8 cellular contexts compared by ENCODE assay signal in genomic region chr4:112284662-112285411, GRCh38. TPM values are rescaled to one million over a fixed set of nuclear protein-coding genes. Genes with fewer than 3 reads are reported as not detected.
DNase-seq lines count a peak whose midpoint lies in the region; ATAC-seq and TF ChIP-seq lines count a peak whose summit lies in the region.

No MANE protein-coding gene starts in this region.

- H3K36me3 Mint-ChIP-seq in immature natural killer cell: no peaks in the 10 kb centered on the region

- peak overlapping the region; percentile 95 for H2AFZ ChIP-seq in smooth muscle cell (ENCODE audit: low read depth)

- H3K27me3 ChIP-seq in body of pancreas (no peaks in the 10 kb centered on the region), smooth muscle cell (ENCODE audit: low read depth) (no peaks in the 10 kb centered on the region)

- H3K27ac Mint-ChIP-seq in immature natural killer cell: peak overlapping the region; percentile 75 to 93 (median 86)

- peaks cover 46% of the 10 kb centered on the region for H3K4me1 ChIP-seq in body of pancreas
- peaks cover 6% of the 10 kb centered on the region for H3K4me1 ChIP-seq in smooth muscle cell (ENCODE audit: low read depth)

- H3F3A ChIP-seq in smooth muscle cell (ENCODE audit: low read depth): peaks cover 4% of the 10 kb centered on the region

- H3K79me2 ChIP-seq in smooth muscle cell (ENCODE audit: low read depth): peaks cover 4% of the 10 kb centered on the region

- peak; percentile 32 for DNase-seq in DMS 273 (lab: John Stamatoyannopoulos, UW; ENCODE audit: unreplicated experiment)
- DNase-seq in DMS 273 treated with DMSO at 0.1 percent for 48 hours (lab: John Stamatoyannopoulos, UW): no peak
- DNase-seq in MV-4-11 (lab: John Stamatoyannopoulos, UW): peak; percentile 86
- DNase-seq in body of pancreas: peak; percentile 28 to 56 (median 42)
- peak in 2 of 3 donors; percentile 14 to 20 for DNase-seq in immature natural killer cell
- DNase-seq in smooth muscle cell (lab: John Stamatoyannopoulos, UW; ENCODE audit: unreplicated experiment): no peak

- peak overlapping the region; percentile 90 to 96 (median 94) for H3K27ac ChIP-seq in body of pancreas
- peak overlapping the region; percentile 17 for H3K27ac ChIP-seq in smooth muscle cell (ENCODE audit: low read depth)

- no peak for TF ChIP-seq CTCF in body of pancreas (IDR thresholded peaks at IDR 0.05)
- no peak for TF ChIP-seq CTCF in smooth muscle cell (IDR thresholded peaks at IDR 0.05; ENCODE audit: borderline replicate concordance, insufficient read depth, poor library complexity, severe bottlenecking)

- TF ChIP-seq POLR2A in body of pancreas (IDR thresholded peaks at IDR 0.05): no peak

- intact Hi-C loops in body of pancreas (cut with DNase I): no loop called here

- H3K9ac ChIP-seq in smooth muscle cell (ENCODE audit: low read depth): peak overlapping the region; percentile 53

- no peaks in the 10 kb centered on the region for H3K9me3 Mint-ChIP-seq in immature natural killer cell

- H3K9me3 ChIP-seq in body of pancreas: no peaks in the 10 kb centered on the region
- no peaks in the 10 kb centered on the region for H3K9me3 ChIP-seq in smooth muscle cell (replicated peaks; ENCODE audit: low read depth)

- H4K20me1 ChIP-seq in smooth muscle cell (ENCODE audit: low read depth): no peaks in the 10 kb centered on the region

- H3K27me3 Mint-ChIP-seq in immature natural killer cell (ENCODE audit: low read depth in 3 of 3): peaks cover 0 to 10% (median 7%) of the 10 kb centered on the region in 3 donors

- H3K36me3 ChIP-seq in body of pancreas (replicated peaks in 1 of 2; ENCODE audit: insufficient read depth in 1 of 2, low read depth in 2 of 2) (no peaks in the 10 kb centered on the region), smooth muscle cell (ENCODE audit: low read depth) (no peaks in the 10 kb centered on the region)

- H3K4me3 ChIP-seq in body of pancreas: peak overlapping the region; percentile 35 to 84
- H3K4me3 ChIP-seq in smooth muscle cell: peak overlapping the region; percentile 73

- H3K4me1 Mint-ChIP-seq in immature natural killer cell: peaks cover 69 to 91% of the 10 kb centered on the region in 2 donors

- peak overlapping the region; percentile 85 for H3K4me2 ChIP-seq in smooth muscle cell

- H3K4me3 Mint-ChIP-seq in immature natural killer cell: peak overlapping the region; percentile 91 to 95 (median 93)

- WGBS in body of pancreas, 2 donors: 0% methylated on average over 15 of the region's 15 CpGs
- WGBS in smooth muscle cell (ENCODE audit: low lambda C conversion rate): 17% methylated on average over 15 of the region's 15 CpGs

- ATAC-seq in body of pancreas: peak; percentile 52
- ATAC-seq in GM18861 (IDR thresholded peaks at IDR 0.05; ENCODE audit: unreplicated experiment): no peak
- ATAC-seq in GM21619 (IDR thresholded peaks at IDR 0.05; ENCODE audit: unreplicated experiment): no peak

RNA-seq across cellular contexts. Expression of gene TIFA, which starts 0.9 kb away (rescaled TPM):
- 10 to 100 TPM in 1 of 2 donors, 1 to 10 TPM in 1; 5.9 to 13.0 TPM for total RNA-seq in body of pancreas
- polyA plus RNA-seq in immature natural killer cell: 10 to 100 TPM; 17.2 to 28.0 (median 26.5) TPM
- 10.3 and 14.2 TPM in 2 replicates for total RNA-seq in smooth muscle cell
- 7.8 and 8.1 TPM in 2 replicates for polyA plus RNA-seq in smooth muscle cell

RNA-seq across cellular contexts. Expression of gene ALPK1, which starts 12.3 kb away (rescaled TPM):
- total RNA-seq in body of pancreas: 10 to 100 TPM; 14.8 to 26.7 TPM
- polyA plus RNA-seq in immature natural killer cell: 1 to 10 TPM in 1 of 3 donors, under 1 TPM in 1, not detected in 1; 0.32 to 1.3 TPM
- 4.4 and 16.8 TPM in 2 replicates for total RNA-seq in smooth muscle cell
- polyA plus RNA-seq in smooth muscle cell: 3.9 and 6.0 TPM in 2 replicates

RNA-seq across cellular contexts. Expression of gene AP1AR, which starts 53.2 kb away (rescaled TPM):
- 10 to 100 TPM in 1 of 2 donors, 1 to 10 TPM in 1; 9.1 to 12.5 TPM for total RNA-seq in body of pancreas
- 10 to 100 TPM; 13.8 to 16.1 (median 14.0) TPM for polyA plus RNA-seq in immature natural killer cell
- 15.3 and 23.0 TPM in 2 replicates for total RNA-seq in smooth muscle cell
- 7.6 and 11.1 TPM in 2 replicates for polyA plus RNA-seq in smooth muscle cell

Comparison
In these comparisons a context has a peak if more than half of its experiments do, and no peak if none do; other contexts are left out.
1. DNase-seq: peak in DMS 273 (single experiment), MV-4-11 (single experiment), body of pancreas (4 of 4) and immature natural killer cell (2 of 3); none in DMS 273 treated with DMSO at 0.1 percent for 48 hours (single experiment) and smooth muscle cell (single experiment).